ENCODE assay signal across 8 cellular contexts in the genomic region with DNA sequence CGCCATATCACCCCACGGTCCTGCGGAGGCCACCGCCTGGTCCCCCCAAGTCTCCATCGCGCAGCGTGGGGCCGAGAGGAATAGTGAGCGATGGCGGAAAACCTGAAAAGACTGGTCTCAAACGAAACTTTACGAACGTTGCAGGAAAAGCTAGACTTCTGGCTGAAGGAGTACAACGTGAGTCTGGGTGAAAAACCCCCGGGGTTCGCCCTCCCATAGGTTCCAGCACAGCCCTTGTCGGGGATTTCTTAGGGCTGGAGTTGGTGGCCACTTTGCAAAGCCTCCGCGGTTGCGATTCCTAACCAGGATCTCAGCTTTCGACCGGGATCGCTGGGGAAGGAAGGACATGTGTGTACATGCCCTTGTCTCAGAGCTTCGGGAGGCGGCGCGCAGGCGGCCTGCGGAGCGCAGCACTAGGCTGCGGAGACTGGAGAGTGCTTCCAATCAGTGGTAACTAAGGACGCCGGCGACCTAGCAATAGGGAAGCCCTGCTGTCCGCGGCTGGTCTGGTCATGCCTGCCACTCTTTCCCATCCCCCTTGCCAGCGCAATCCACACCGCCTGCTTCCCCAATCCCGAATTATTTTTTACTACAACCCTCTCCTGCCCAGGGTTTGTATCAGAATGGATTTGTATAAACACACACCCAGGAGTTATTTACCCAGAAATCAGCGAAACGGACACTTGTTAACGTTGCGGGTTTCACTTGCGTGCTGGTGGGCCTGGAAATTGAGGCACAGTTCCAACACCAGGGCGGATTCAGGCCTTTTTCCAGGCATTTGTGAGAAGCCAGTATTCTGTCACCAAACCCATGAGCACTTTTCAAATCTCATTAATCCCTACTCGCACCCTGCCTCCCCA. TPM values are rescaled to one million over a fixed set of nuclear protein-coding genes. Genes with fewer than 3 reads are reported as not detected.
DNase-seq lines count a peak whose midpoint lies in the region; ATAC-seq, FAIRE-seq and TF ChIP-seq lines count a peak whose summit lies in the region.

No MANE protein-coding gene starts in this region.

- H3K4me3 ChIP-seq in lower lobe of right lung (peak overlapping the region; percentile 63), thoracic aorta (peak overlapping the region; percentile 87)

- peak overlapping the region; percentile 63 to 68 for H3K4me3 Mint-ChIP-seq in effector memory CD8-positive, alpha-beta T cell

- ATAC-seq in GM18873 (IDR thresholded peaks at IDR 0.05; ENCODE audit: low FRiP score, unreplicated experiment): peak; percentile 50
- peak; percentile 67 for ATAC-seq in HG03175 (IDR thresholded peaks at IDR 0.05; ENCODE audit: unreplicated experiment)
- ATAC-seq in effector memory CD8-positive, alpha-beta T cell (replicated peaks): peak; percentile 36
- ATAC-seq in lower lobe of right lung: peak; percentile 95 to 96
- peak; percentile 75 for ATAC-seq in thoracic aorta (ENCODE audit: insufficient number of reproducible peaks, low FRiP score, low read depth)
- no peak for ATAC-seq in HG02970 (IDR thresholded peaks at IDR 0.05; ENCODE audit: low FRiP score, unreplicated experiment)

- peaks cover 6% of the 10 kb centered on the region for H3K4me1 ChIP-seq in lower lobe of right lung
- H3K4me1 ChIP-seq in thoracic aorta (ENCODE audit: control insufficient read depth in 1 of 2, low read depth in 2 of 2): peaks cover 7 to 9% of the 10 kb centered on the region in 2 donors

- TF ChIP-seq CTCF in lower lobe of right lung (IDR thresholded peaks at IDR 0.05) (no peak), thoracic aorta (IDR thresholded peaks at IDR 0.05) (no peak)

- H3K27me3 Mint-ChIP-seq in effector memory CD8-positive, alpha-beta T cell: peaks cover 67 to 71% of the 10 kb centered on the region in 2 donors

- no peaks in the 10 kb centered on the region for H3K36me3 Mint-ChIP-seq in effector memory CD8-positive, alpha-beta T cell (ENCODE audit: insufficient read depth)

- no peak for FAIRE-seq in RCC 7860 (lab: Jason Lieb, UNC)

- H3K4me1 Mint-ChIP-seq in effector memory CD8-positive, alpha-beta T cell (ENCODE audit: low read depth in 2 of 2): peaks cover 7 to 8% of the 10 kb centered on the region in 2 donors

- peak overlapping the region; percentile 29 for H3K27ac ChIP-seq in lower lobe of right lung
- peak overlapping the region; percentile 54 to 81 for H3K27ac ChIP-seq in thoracic aorta

- H3K27me3 ChIP-seq in lower lobe of right lung (ENCODE audit: low read depth) (peaks cover 16% of the 10 kb centered on the region), thoracic aorta (replicated peaks; ENCODE audit: insufficient read depth) (no peaks in the 10 kb centered on the region)

- H3K36me3 ChIP-seq in lower lobe of right lung (no peaks in the 10 kb centered on the region), thoracic aorta (no peaks in the 10 kb centered on the region)

- DNase-seq in COLO668 (lab: John Stamatoyannopoulos, UW; ENCODE audit: unreplicated experiment): peak; percentile 70
- peak; percentile 11 for DNase-seq in RCC 7860 (ENCODE audit: low spot score)
- no peak for DNase-seq in effector memory CD8-positive, alpha-beta T cell
- peak; percentile 84 for DNase-seq in lower lobe of right lung
- peak; percentile 19 for DNase-seq in thoracic aorta (ENCODE audit: low spot score)

- intact Hi-C loops in lower lobe of right lung (cut with DNase I): no loop called here

- H3K9me3 ChIP-seq in lower lobe of right lung (no peaks in the 10 kb centered on the region), thoracic aorta (no peaks in the 10 kb centered on the region)

- no peaks in the 10 kb centered on the region for H3K9me3 Mint-ChIP-seq in effector memory CD8-positive, alpha-beta T cell

- H3K27ac Mint-ChIP-seq in effector memory CD8-positive, alpha-beta T cell: no peak overlapping the region

RNA-seq across cellular contexts. Expression of a gene that starts 0.7 kb away (rescaled TPM):
- total RNA-seq in lower lobe of right lung: 24.7 TPM
- total RNA-seq in thoracic aorta: 1 to 10 TPM; 8.0 to 9.0 TPM

RNA-seq across cellular contexts. Expression of a gene that starts 13.7 kb away (rescaled TPM):
- 23.3 TPM for total RNA-seq in lower lobe of right lung
- 10 to 100 TPM; 50.0 to 54.1 TPM for total RNA-seq in thoracic aorta

RNA-seq across cellular contexts. Expression of a gene that starts 31.7 kb away (rescaled TPM):
- total RNA-seq in lower lobe of right lung (0.21 TPM), thoracic aorta (1 to 10 TPM in 1 of 2 donors, under 1 TPM in 1; 0.42 to 1.1 TPM)

Comparison
In these comparisons a context has a peak if more than half of its experiments do, and no peak if none do; other contexts are left out.
1. DNase-seq: peak in COLO668 (single experiment), RCC 7860 (single experiment), lower lobe of right lung (single experiment) and thoracic aorta (single experiment); none in effector memory CD8-positive, alpha-beta T cell (0 of 3).